ENCODE assay signal across 16 cellular contexts in the genomic region with DNA sequence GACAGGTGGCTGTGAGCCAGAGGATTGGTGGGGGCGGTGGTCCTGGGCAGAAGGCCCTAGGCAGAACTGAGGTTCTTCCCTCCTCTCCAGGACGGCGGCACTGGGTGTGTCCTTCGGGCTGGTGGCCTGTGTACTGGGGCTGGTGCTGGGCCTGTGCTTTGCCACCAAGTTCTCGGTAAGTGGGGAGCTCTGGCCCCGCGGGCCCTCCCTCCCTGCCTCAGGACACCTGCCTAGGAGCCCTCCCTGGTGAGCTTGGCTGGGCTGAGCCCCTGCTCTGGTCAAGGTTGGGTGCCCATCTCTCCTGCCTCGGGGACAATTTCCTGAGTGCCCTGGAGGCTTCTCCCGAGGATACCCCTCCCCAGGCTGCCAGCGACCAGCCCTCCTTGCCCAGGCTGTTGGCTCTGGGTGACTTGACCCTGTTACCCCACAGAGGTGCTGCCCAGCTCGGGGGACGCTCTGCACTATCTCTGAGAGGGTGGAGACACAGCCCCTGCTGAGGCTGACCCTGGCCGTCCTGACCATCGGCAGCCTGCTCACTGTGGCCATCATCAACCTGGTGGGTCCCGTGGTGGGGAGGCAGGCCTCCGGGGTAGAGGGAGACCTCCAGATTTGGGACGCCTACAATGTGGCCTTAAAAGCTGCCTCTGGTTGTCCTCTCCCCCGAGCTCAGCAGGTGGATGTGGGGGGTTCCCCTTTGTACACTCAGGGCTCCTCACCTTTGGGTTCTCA. TPM values are rescaled to one million over a fixed set of nuclear protein-coding genes. Genes with fewer than 3 reads are reported as not detected.
DNase-seq lines count a peak whose midpoint lies in the region; ATAC-seq and TF ChIP-seq lines count a peak whose summit lies in the region.
"Had no signal": no experiment of that assay in that cellular context is flagged by ENCODE, and none has a peak within 500 bp of the region (broad histone marks: within the 10 kb centered on the region; RNA-seq: fewer than 3 reads in every experiment).

No MANE protein-coding gene starts in this region.

- no peak for TF ChIP-seq EP300 in upper lobe of left lung (IDR thresholded peaks at IDR 0.05)

- no peak overlapping the region for H3K4me3 ChIP-seq in left ventricle myocardium inferior
- no peak overlapping the region for H3K4me3 ChIP-seq in lower leg skin (ENCODE audit: low read depth, poor library complexity, severe bottlenecking)
- H3K4me3 ChIP-seq in upper lobe of left lung: no peak overlapping the region
- H3K4me3 ChIP-seq: Peyer's patch, prostate gland, uterus had no signal

- H3K4me1 Mint-ChIP-seq in T-cell: peaks cover 15 to 21% (median 18%) of the 10 kb centered on the region in 3 donors

- peak; percentile 27 for DNase-seq in Right ventricle myocardium superior
- DNase-seq in left ventricle myocardium inferior: no peak
- peak in 3 of 34 experiments; percentile 0 to 23 (median 13) for DNase-seq in T-cell
- DNase-seq in lower leg skin (ENCODE audit: low spot score in 2 of 2): peak; percentile 10 to 83
- peak; percentile 18 to 66 for DNase-seq in upper lobe of left lung
- no peak for DNase-seq in EL
- no peak for DNase-seq in NCI-H526 (lab: John Stamatoyannopoulos, UW)
- DNase-seq in NCI-H2227 (lab: John Stamatoyannopoulos, UW; ENCODE audit: unreplicated experiment): no peak
- DNase-seq: AML-193, dermis blood vessel endothelial cell, DND-41, NCI-H146, NCI-H69 had no signal

- peaks cover 25% of the 10 kb centered on the region for H3K36me3 Mint-ChIP-seq in T-cell

- TF ChIP-seq CTCF in left ventricle myocardium inferior (IDR thresholded peaks at IDR 0.05; ENCODE audit: borderline replicate concordance) (no peak), lower leg skin (IDR thresholded peaks at IDR 0.05) (no peak), upper lobe of left lung (IDR thresholded peaks at IDR 0.05) (no peak)

- H3K27me3 ChIP-seq in left ventricle myocardium inferior (ENCODE audit: low read depth): peaks cover 7% of the 10 kb centered on the region
- no peaks in the 10 kb centered on the region for H3K27me3 ChIP-seq in upper lobe of left lung
- H3K27me3 ChIP-seq: Peyer's patch, uterus had no signal

- no peak overlapping the region for H3K27ac ChIP-seq in left ventricle myocardium inferior (replicated peaks)
- no peak overlapping the region for H3K27ac ChIP-seq in upper lobe of left lung
- H3K27ac ChIP-seq: Peyer's patch, prostate gland, uterus had no signal

- no peaks in the 10 kb centered on the region for H3K9me3 Mint-ChIP-seq in T-cell

- no peaks in the 10 kb centered on the region for H3K36me3 ChIP-seq in left ventricle myocardium inferior
- peaks cover 0 to 37% (median 17%) of the 10 kb centered on the region in 4 donors for H3K36me3 ChIP-seq in upper lobe of left lung
- H3K36me3 ChIP-seq: prostate gland, uterus had no signal

- ATAC-seq in Right ventricle myocardium superior (ENCODE audit: poor library complexity) (no peak), T-cell (replicated peaks in 1 of 4) (no peak), upper lobe of left lung (ENCODE audit: low FRiP score in 2 of 2) (no peak)

- TF ChIP-seq POLR2A in lower leg skin (IDR thresholded peaks at IDR 0.05) (no peak), upper lobe of left lung (IDR thresholded peaks at IDR 0.05) (no peak)

- no peak overlapping the region for H3K4me3 Mint-ChIP-seq in T-cell

- 80 to 85% methylated on average over 5 to 15 of the region's 18 CpGs for WGBS in lower leg skin, 2 donors
- 95 to 98% methylated on average over 9 to 10 of the region's 18 CpGs for WGBS in upper lobe of left lung, 2 donors

- no peaks in the 10 kb centered on the region for H3K9me3 ChIP-seq in left ventricle myocardium inferior (replicated peaks)
- H3K9me3 ChIP-seq in upper lobe of left lung: no peaks in the 10 kb centered on the region
- H3K9me3 ChIP-seq: Peyer's patch, prostate gland, uterus had no signal

- H3K4me1 ChIP-seq in left ventricle myocardium inferior (peaks cover 5% of the 10 kb centered on the region), upper lobe of left lung (peaks cover 10 to 24% (median 13%) of the 10 kb centered on the region in 4 donors)
- H3K4me1 ChIP-seq: Peyer's patch, prostate gland, uterus had no signal

- H3K27me3 Mint-ChIP-seq in T-cell: no peaks in the 10 kb centered on the region

- CTCF ChIA-PET in T-cell (lab: Charles Lee): interaction anchor here in 1 of 2 donors (1.0 kb wide), 1 partner anchor 36 kb away, joined by 3 read pairs; no protein-coding TSS in a partner anchor

- intact Hi-C loops in Right ventricle myocardium superior (cut with DNase I) (no loop called here), left ventricle myocardium inferior (cut with micrococcal nuclease) (no loop called here), lower leg skin (cut with DNase I; ENCODE audit: low total_unique reads) (no loop called here)

- POLR2A ChIA-PET in T-cell (lab: Charles Lee): no interaction called here

- peak overlapping the region; percentile 55 to 72 for H3K27ac Mint-ChIP-seq in T-cell

RNA-seq across cellular contexts. Expression of gene ADCY7, which starts 42.0 kb away (rescaled TPM):
- total RNA-seq in Right ventricle myocardium superior (9.3 TPM), left ventricle myocardium inferior (9.7 TPM), T-cell (100 to 1,000 TPM; 201 to 314 (median 278) TPM), lower leg skin (10 to 100 TPM; 14.0 to 28.2 (median 21.0) TPM), upper lobe of left lung (100 to 1,000 TPM in 3 of 6 donors, 10 to 100 TPM in 3; 46.9 to 177 (median 101) TPM)

Comparison
In these comparisons a context has a peak if more than half of its experiments do, and no peak if none do; other contexts are left out.
1. DNase-seq: peak in Right ventricle myocardium superior (single experiment), lower leg skin (2 of 2) and upper lobe of left lung (2 of 2); none in left ventricle myocardium inferior (single experiment), EL (single experiment), NCI-H526 (0 of 2) and NCI-H2227 (single experiment).